In genomic region chr5:43043400-43043756, GRCh38 we compare ENCODE assay signal across 8 cellular contexts. TPM values are rescaled to one million over a fixed set of nuclear protein-coding genes. Genes with fewer than 3 reads are reported as not detected.
DNase-seq lines count a peak whose midpoint lies in the region; ATAC-seq and TF ChIP-seq lines count a peak whose summit lies in the region.

No MANE protein-coding gene starts in this region.

- TF ChIP-seq CTCF in heart right ventricle (IDR thresholded peaks at IDR 0.05), result no peak
- no peak for TF ChIP-seq CTCF in body of pancreas (IDR thresholded peaks at IDR 0.05)

- peak overlapping the region in 1 of 2 experiments; percentile 90 for H3K18ac ChIP-seq in mesenchymal stem cell (ENCODE audit: low read depth in 1 of 2, low read length in 2 of 2)

- intact Hi-C loops in heart right ventricle (cut with DNase I), result loop anchor here (2.0 to 10.0 kb wide), 8 partner anchors 21 to 231 kb away; partner anchors contain the start of gene SELENOP (in 1 of the 10)
- intact Hi-C loops in left cardiac atrium (cut with DNase I), result loop anchor here (5.0 kb wide), 3 partner anchors 36 to 136 kb away; no protein-coding TSS in a partner anchor
- intact Hi-C loops in body of pancreas (cut with DNase I), result no loop called here

- no peak overlapping the region for H2BK120ac ChIP-seq in mesenchymal stem cell (ENCODE audit: low read depth, low read length)

- no peak overlapping the region for H2AK5ac ChIP-seq in mesenchymal stem cell (ENCODE audit: low read length, severe bottlenecking)

- no peak for ATAC-seq in heart right ventricle
- no peak for ATAC-seq in left cardiac atrium
- no peak for ATAC-seq in body of pancreas

- H3K4me1 ChIP-seq in heart right ventricle, result peaks cover 0 to 59% (median 17%) of the 10 kb centered on the region in 9 donors
- peaks cover 17% of the 10 kb centered on the region for H3K4me1 ChIP-seq in body of pancreas
- H3K4me1 ChIP-seq in mesenchymal stem cell (ENCODE audit: control insufficient read depth, insufficient read depth, low read depth, low read length), result peaks cover 14% of the 10 kb centered on the region
- no peaks in the 10 kb centered on the region for H3K4me1 ChIP-seq in urinary bladder (ENCODE audit: insufficient read depth)

- TF ChIP-seq POLR2A in body of pancreas (IDR thresholded peaks at IDR 0.05), result no peak

- H3K4me2 ChIP-seq in mesenchymal stem cell (ENCODE audit: low read length, poor library complexity, severe bottlenecking), result peak overlapping the region; percentile 90

- H4K8ac ChIP-seq in mesenchymal stem cell (ENCODE audit: low read length), result peak overlapping the region; percentile 8

- no peak overlapping the region for H4K91ac ChIP-seq in mesenchymal stem cell (ENCODE audit: low read length)

- H3K9ac ChIP-seq in mesenchymal stem cell (ENCODE audit: low read length), result peak overlapping the region; percentile 99

- no peak overlapping the region for H2BK5ac ChIP-seq in mesenchymal stem cell (ENCODE audit: low read depth, low read length, poor library complexity, severe bottlenecking)

- H2BK15ac ChIP-seq in mesenchymal stem cell (ENCODE audit: low read depth, poor library complexity, severe bottlenecking), result no peak overlapping the region

- no peak overlapping the region for H2AFZ ChIP-seq in mesenchymal stem cell (ENCODE audit: low read depth, low read length)

- H3K14ac ChIP-seq in mesenchymal stem cell (ENCODE audit: low read length in 2 of 2), result peak overlapping the region in 1 of 2 experiments; percentile 69

- WGBS in heart right ventricle, 2 donors, result 7% methylated on average over 7 of the region's 7 CpGs
- WGBS in body of pancreas, 2 donors, result 13 to 22% methylated on average over 7 of the region's 7 CpGs
- 0% methylated on average over 2 of the region's 7 CpGs for WGBS in mesenchymal stem cell
- WGBS in urinary bladder, result 12% methylated on average over 7 of the region's 7 CpGs

- H3K4me3 ChIP-seq in heart right ventricle (peak overlapping the region; percentile 47 to 73 (median 67)), body of pancreas (peak overlapping the region; percentile 31 to 42), mesenchymal stem cell (ENCODE audit: insufficient read depth in 1 of 2, low read depth in 1 of 2, low read length in 2 of 2) (peak overlapping the region; percentile 64 to 89), urinary bladder (ENCODE audit: low read depth, low read length) (peak overlapping the region; percentile 67)

- H2BK12ac ChIP-seq in mesenchymal stem cell (ENCODE audit: low read length in 2 of 2), result peak overlapping the region in 1 of 2 experiments; percentile 21

- peak overlapping the region; percentile 93 to 98 (median 96) for H3K27ac ChIP-seq in heart right ventricle
- peak overlapping the region; percentile 72 to 94 (median 90) for H3K27ac ChIP-seq in body of pancreas
- H3K27ac ChIP-seq in mesenchymal stem cell (ENCODE audit: low read length, poor library complexity, severe bottlenecking), result peak overlapping the region; percentile 96
- H3K27ac ChIP-seq in urinary bladder (ENCODE audit: low read depth), result peak overlapping the region; percentile 98

- peaks cover 8% of the 10 kb centered on the region for H3K79me1 ChIP-seq in mesenchymal stem cell (replicated peaks; ENCODE audit: low read length, poor library complexity, severe bottlenecking)

- H3K27me3 ChIP-seq in heart right ventricle (peaks cover 0 to 46% (median 27%) of the 10 kb centered on the region in 7 donors), body of pancreas (peaks cover 0 to 8% of the 10 kb centered on the region in 2 donors), mesenchymal stem cell (ENCODE audit: control insufficient read depth in 1 of 2, insufficient read depth in 1 of 2, low read length in 2 of 2) (no peaks in the 10 kb centered on the region)

- H3K36me3 ChIP-seq in heart right ventricle (peaks cover 0 to 13% (median 0%) of the 10 kb centered on the region in 9 donors), body of pancreas (replicated peaks in 1 of 2; ENCODE audit: insufficient read depth in 1 of 2, low read depth in 2 of 2) (no peaks in the 10 kb centered on the region), mesenchymal stem cell (ENCODE audit: control insufficient read depth in 1 of 2, insufficient read depth in 2 of 2, low read depth in 1 of 2, low read length in 2 of 2) (peaks cover 0 to 6% of the 10 kb centered on the region in 2 experiments), urinary bladder (ENCODE audit: insufficient read depth) (no peaks in the 10 kb centered on the region)

- H3K4ac ChIP-seq in mesenchymal stem cell (ENCODE audit: low read depth in 1 of 2, low read length in 2 of 2), result peak overlapping the region in 1 of 2 experiments; percentile 60

- peak overlapping the region in 1 of 2 experiments; percentile 61 for H3K23ac ChIP-seq in mesenchymal stem cell (ENCODE audit: low read length in 2 of 2)

- H3K9me3 ChIP-seq in heart right ventricle (no peaks in the 10 kb centered on the region), body of pancreas (no peaks in the 10 kb centered on the region), mesenchymal stem cell (ENCODE audit: control insufficient read depth, low read length) (no peaks in the 10 kb centered on the region)

- DNase-seq in heart right ventricle, result no peak
- DNase-seq in left cardiac atrium, result no peak
- no peak for DNase-seq in body of pancreas
- DNase-seq in mesenchymal stem cell, result no peak
- DNase-seq in NCI-H446 (lab: John Stamatoyannopoulos, UW), result no peak
- no peak for DNase-seq in activated CD4-positive, CD25-positive, alpha-beta regulatory T cell (lab: John Stamatoyannopoulos, UW)
- no peak for DNase-seq in HK-2 (ENCODE audit: unreplicated experiment)

RNA-seq across cellular contexts. Expression of gene ANXA2R, which starts 3.3 kb away (rescaled TPM):
- total RNA-seq in heart right ventricle (1 to 10 TPM in 4 of 10 donors, under 1 TPM in 6; 0.42 to 1.8 (median 0.87) TPM), left cardiac atrium (1 to 10 TPM; 1.6 to 1.9 TPM), body of pancreas (1 to 10 TPM in 1 of 2 donors, under 1 TPM in 1; 0.99 to 1.3 TPM), urinary bladder (3.5 TPM)
- polyA plus RNA-seq in heart right ventricle (1 to 10 TPM; 2.4 to 3.4 TPM), urinary bladder (2.9 TPM)
- polyA plus RNA-seq in mesenchymal stem cell (2013, experiment 1 of 2), result 1.8 TPM
- polyA plus RNA-seq in mesenchymal stem cell (2013, experiment 2 of 2), result 1.8 TPM
